22 cellular contexts compared by ENCODE assay signal in genomic region chr9:6942406-6942805, GRCh38.
"Had no signal": no experiment of that assay in that cellular context is flagged by ENCODE, and none has a peak within 500 bp of the region (broad histone marks: within the 10 kb centered on the region; RNA-seq: fewer than 3 reads in every experiment).

No MANE protein-coding gene starts in this region.

- H3K27ac ChIP-seq: hepatocyte, left ventricle myocardium inferior, pancreas, thoracic aorta, vagina had no signal

- H3K4me3 ChIP-seq: hepatocyte, left ventricle myocardium inferior, pancreas, thoracic aorta, vagina had no signal

- H3K4me3 Mint-ChIP-seq: activated T-helper 1 cell treated with anti-CD3 and anti-CD28 coated beads, Interleukin-12 subunit alpha, Interleukin-12 subunit beta, Interleukin-2, Interleukin-4 antibody, amounts not matched to agents 30 ng/mL and 10 ng/mL and 1 ng/mL, durations not matched to agents 14 hours and 24 hours and 36 hours; natural killer cell treated with Interleukin-12 subunit alpha and Interleukin-12 subunit beta and Interleukin-15 and Interleukin-18, amount 100 ng/mL, for 72 hours; type B pancreatic cell had no signal

- H3K27ac Mint-ChIP-seq: activated naive CD4-positive, alpha-beta T cell treated with anti-CD3 and anti-CD28 coated beads, Interleukin-2, amount 50 U/mL, for 72 hours; activated T-helper 1 cell treated with anti-CD3 and anti-CD28 coated beads, Interleukin-12 subunit alpha, Interleukin-12 subunit beta, Interleukin-2, Interleukin-4 antibody, amounts not matched to agents 30 ng/mL and 10 ng/mL and 1 ng/mL, durations not matched to agents 14 hours and 24 hours and 36 hours; type B pancreatic cell had no signal

- H3K4me2 ChIP-seq: hepatocyte had no signal

- H3K27me3 Mint-ChIP-seq: natural killer cell treated with Interleukin-12 subunit alpha and Interleukin-12 subunit beta and Interleukin-15 and Interleukin-18, amount 100 ng/mL, for 72 hours; type B pancreatic cell had no signal

- ATAC-seq: activated naive CD4-positive, alpha-beta T cell treated with anti-CD3 and anti-CD28 coated beads, Interleukin-2, amount 50 U/mL, for 72 hours; esophagus mucosa; natural killer cell treated with Interleukin-12 subunit alpha and Interleukin-12 subunit beta and Interleukin-15 and Interleukin-18, amount 100 ng/mL, for 72 hours; pancreas; right cardiac atrium had no signal

- H3K36me3 Mint-ChIP-seq: activated naive CD4-positive, alpha-beta T cell treated with anti-CD3 and anti-CD28 coated beads, Interleukin-2, amount 50 U/mL, for 72 hours; natural killer cell treated with Interleukin-12 subunit alpha and Interleukin-12 subunit beta and Interleukin-15 and Interleukin-18, amount 100 ng/mL, for 72 hours; type B pancreatic cell had no signal

- H3K9me3 Mint-ChIP-seq: activated naive CD4-positive, alpha-beta T cell treated with anti-CD3 and anti-CD28 coated beads, Interleukin-2, amount 50 U/mL, for 72 hours; activated T-helper 1 cell treated with anti-CD3 and anti-CD28 coated beads, Interleukin-12 subunit alpha, Interleukin-12 subunit beta, Interleukin-2, Interleukin-4 antibody, amounts not matched to agents 30 ng/mL and 10 ng/mL and 1 ng/mL, durations not matched to agents 14 hours and 24 hours and 36 hours; natural killer cell treated with Interleukin-12 subunit alpha and Interleukin-12 subunit beta and Interleukin-15 and Interleukin-18, amount 100 ng/mL, for 72 hours; type B pancreatic cell had no signal

- DNase-seq: activated CD4-positive, alpha-beta T cell treated with anti-CD3 and anti-CD28 coated beads for 4 hours; activated CD4-positive, alpha-beta T cell treated with anti-CD3 and anti-CD28 coated beads, Interleukin-2, amount 50 U/mL, for 48 hours; activated CD4-positive, CD25-positive, alpha-beta regulatory T cell; activated gamma-delta T cell; central memory CD4-positive, alpha-beta T cell; effector memory CD4-positive, alpha-beta T cell; glutamatergic neuron; left ventricle myocardium inferior; mammary epithelial cell; midbrain; pancreas; right cardiac atrium; stimulated activated CD4-positive, alpha-beta T cell treated with anti-CD3 and anti-CD28 coated beads, Interleukin-4, amount 100 ng/mL, for 24 hours; stimulated activated naive CD4-positive, alpha-beta T cell treated with Interleukin-2 at 50 U/mL for 16 hours had no signal

- H2AFZ ChIP-seq: hepatocyte had no signal

- H3K27me3 ChIP-seq: hepatocyte, pancreas, vagina had no signal

- H3K36me3 ChIP-seq: left ventricle myocardium inferior, pancreas, thoracic aorta, vagina had no signal

- H3K9me3 ChIP-seq: left ventricle myocardium inferior, pancreas, thoracic aorta, vagina had no signal

- H3K79me2 ChIP-seq: hepatocyte had no signal
